9 cellular contexts compared by ENCODE assay signal in the genomic region with DNA sequence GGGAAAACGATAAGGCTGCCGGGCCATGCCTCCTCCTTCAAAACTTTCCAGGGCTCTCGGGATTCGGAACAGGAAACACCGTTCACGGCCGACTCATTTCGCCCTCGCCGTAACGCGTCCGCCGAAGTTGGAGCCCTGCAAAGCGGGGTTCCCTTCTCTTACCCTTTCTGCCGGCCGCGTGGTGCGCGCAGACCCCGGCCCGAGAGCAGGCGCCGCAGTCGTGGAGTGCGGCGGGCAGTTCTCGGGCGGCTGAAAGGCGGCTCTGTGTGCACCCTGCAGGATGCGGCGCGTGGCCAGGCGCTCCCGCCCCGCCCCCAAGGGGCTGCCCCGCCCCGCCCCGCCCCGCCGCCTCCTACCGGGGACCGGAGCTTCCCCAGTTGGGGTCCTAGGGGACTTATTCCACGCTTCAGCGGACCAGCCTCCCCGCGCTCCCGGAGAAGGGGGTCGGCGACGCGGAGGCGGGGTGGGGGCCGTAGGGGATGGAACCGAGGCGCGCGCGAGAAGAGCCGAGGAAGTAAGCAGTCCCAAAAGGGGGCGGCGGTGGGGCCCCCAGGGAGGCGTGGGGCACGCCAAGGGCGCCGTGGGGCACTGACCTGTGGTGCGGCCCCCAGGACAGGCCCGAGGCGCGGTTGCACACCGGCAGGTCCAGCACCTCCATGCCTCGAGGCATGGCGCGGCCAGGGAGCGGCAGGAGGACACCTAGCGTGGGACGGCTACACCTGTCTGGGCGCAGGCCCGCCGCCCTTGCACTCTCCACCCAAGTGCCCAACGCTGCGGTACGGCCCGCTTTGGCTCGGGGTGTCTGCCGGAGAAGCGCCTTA. TPM values are rescaled to one million over a fixed set of nuclear protein-coding genes. Genes with fewer than 3 reads are reported as not detected.
DNase-seq lines count a peak whose midpoint lies in the region; ATAC-seq, FAIRE-seq and TF ChIP-seq lines count a peak whose summit lies in the region.
"Had no signal": no experiment of that assay in that cellular context is flagged by ENCODE, and none has a peak within 500 bp of the region (broad histone marks: within the 10 kb centered on the region; RNA-seq: fewer than 3 reads in every experiment).

A gene (minus strand): TSS at position 268 of the 821 bp plus-strand sequence. CDS start 241 bp downstream, at position 27.

- peaks cover 3% of the 10 kb centered on the region for H3K36me3 Mint-ChIP-seq in astrocyte (ENCODE audit: low read depth, unreplicated experiment)

- peak within 1 kb of the TSS; percentile 78 for H2AFZ ChIP-seq in astrocyte (ENCODE audit: low read depth, low read length)

- peak within 1 kb of the TSS; percentile 83 for H3K4me3 Mint-ChIP-seq in astrocyte (ENCODE audit: unreplicated experiment)

- H3K4me2 ChIP-seq in astrocyte (ENCODE audit: low read length) = peak within 1 kb of the TSS; percentile 88

- no peaks in the 10 kb centered on the region for H3K36me3 ChIP-seq in astrocyte (ENCODE audit: insufficient read depth, low read length)
- H3K36me3 ChIP-seq in iPS-20b (ENCODE audit: insufficient read depth, low read depth, low read length) = no peaks in the 10 kb centered on the region
- H3K36me3 ChIP-seq in spleen = no peaks in the 10 kb centered on the region

- H3K27ac ChIP-seq in astrocyte (ENCODE audit: low read depth, low read length) (no peak within 1 kb of the TSS), iPS-20b (ENCODE audit: low read length) (no peak within 1 kb of the TSS), spleen (peak within 1 kb of the TSS in 7 of 8 donors; percentile 10 to 82 (median 66))

- H3K4me3 ChIP-seq in astrocyte (ENCODE audit: insufficient read depth, low read depth, low read length) (peak within 1 kb of the TSS; percentile 66), iPS-20b (ENCODE audit: low read length) (peak within 1 kb of the TSS; percentile 74), spleen (peak within 1 kb of the TSS; percentile 51 to 87 (median 71))

- H3K27ac Mint-ChIP-seq in astrocyte (ENCODE audit: unreplicated experiment) = peak within 1 kb of the TSS; percentile 51

- intact Hi-C loops in spleen (cut with DNase I; ENCODE audit: low total_unique reads) = no loop called here

- in situ Hi-C loops in SK-MEL-5 (cut with HindIII; ENCODE audit: low pct_unique_long_range_greater_than_20kb, low sequenced_read_pairs) = no loop called here

- DNase-seq in DMS 273 treated with DMSO at 0.1 percent for 48 hours (lab: John Stamatoyannopoulos, UW) (peak; percentile 26), SK-MEL-5 (ENCODE audit: low read depth, low spot score) (peak; percentile 52), astrocyte (ENCODE audit: low read depth) (no peak), spleen (peak; percentile 89)

- no peaks in the 10 kb centered on the region for H3K79me2 ChIP-seq in astrocyte (ENCODE audit: insufficient read depth, low read length)

- peaks cover 5% of the 10 kb centered on the region for H4K20me1 ChIP-seq in astrocyte (ENCODE audit: insufficient read depth, low read length)

- ATAC-seq in GM19452 (IDR thresholded peaks at IDR 0.05; ENCODE audit: unreplicated experiment) = peak; percentile 52
- ATAC-seq in HG03521 (IDR thresholded peaks at IDR 0.05; ENCODE audit: unreplicated experiment) = peak; percentile 55
- no peak for ATAC-seq in GM18519 (IDR thresholded peaks at IDR 0.05; ENCODE audit: low FRiP score, unreplicated experiment)

- H3K9ac ChIP-seq in astrocyte (ENCODE audit: low read length) = peak within 1 kb of the TSS; percentile 45
- peak within 1 kb of the TSS; percentile 61; the same call in 1 of the 2 replicates for H3K9ac ChIP-seq in iPS-20b (ENCODE audit: low read depth, low read length)

- H3K4me1 ChIP-seq in astrocyte (ENCODE audit: insufficient read depth, low read length) (peaks cover 9% of the 10 kb centered on the region), iPS-20b (ENCODE audit: insufficient read depth, low read length) (peaks cover 3% of the 10 kb centered on the region; the same call in 1 of the 2 replicates), spleen (peaks cover 12 to 55% (median 31%) of the 10 kb centered on the region in 6 donors)

- TF ChIP-seq CTCF in astrocyte (IDR thresholded peaks at IDR 0.05; ENCODE audit: insufficient read depth, low read depth, low read length) = no peak
- peak in 2 of 11 experiments; percentile 20 to 24 for TF ChIP-seq CTCF in spleen (IDR thresholded peaks at IDR 0.05 in 8 of 11, conservative IDR thresholded peaks at IDR 0.05 in 3 of 11)

- no peaks in the 10 kb centered on the region for H3K9me3 ChIP-seq in astrocyte (ENCODE audit: insufficient read depth, low read depth, low read length)
- H3K9me3 ChIP-seq in iPS-20b (ENCODE audit: insufficient read depth, low read depth, low read length) = no peaks in the 10 kb centered on the region; the same call in 1 of the 2 replicates
- H3K9me3 ChIP-seq in spleen = no peaks in the 10 kb centered on the region

- no peak for TF ChIP-seq POLR2A in spleen (IDR thresholded peaks at IDR 0.05)

- H3K4me1 Mint-ChIP-seq in astrocyte (ENCODE audit: low read depth, unreplicated experiment) = peaks cover 3% of the 10 kb centered on the region

- no peak for FAIRE-seq in astrocyte (lab: Jason Lieb, UNC)
- FAIRE-seq: endometrium had no signal

- H3K9me3 Mint-ChIP-seq in astrocyte (ENCODE audit: unreplicated experiment) = peaks cover 6% of the 10 kb centered on the region

- WGBS in spleen, 5 donors = 0 to 1% (median 1%) methylated on average over 34 to 87 of the region's 87 CpGs

- H3K27me3 Mint-ChIP-seq in astrocyte (ENCODE audit: low read depth, unreplicated experiment) = peaks cover 56% of the 10 kb centered on the region

- H3K27me3 ChIP-seq in astrocyte (ENCODE audit: insufficient read depth, low read length) (peaks cover 35% of the 10 kb centered on the region), iPS-20b (ENCODE audit: insufficient read depth, low read length) (peaks cover 80% of the 10 kb centered on the region), spleen (replicated peaks in 1 of 7) (peaks cover 0 to 52% (median 19%) of the 10 kb centered on the region in 7 donors)

RNA-seq across cellular contexts. Expression of the gene that starts here (rescaled TPM):
- 18.1 and 19.3 TPM in 2 replicates for total RNA-seq in SK-MEL-5 (2014; rRNA removed; shearing (Covaris generic))
- 9.3 and 13.0 TPM in 2 replicates for polyA plus RNA-seq in SK-MEL-5 (2015; cell fraction: cytosol; rRNA removed)
- 40.9 and 68.5 TPM in 2 replicates for polyA plus RNA-seq in SK-MEL-5 (2015; cell fraction: nucleus; rRNA removed)
- total RNA-seq in astrocyte = 1.4 and 1.6 TPM in 2 replicates
- 10 to 100 TPM; 13.1 to 24.8 (median 16.6) TPM for total RNA-seq in spleen
- 10 to 100 TPM; 19.0 to 32.8 (median 27.4) TPM for polyA plus RNA-seq in spleen

Comparison
In these comparisons a context has a peak if more than half of its experiments do, and no peak if none do; other contexts are left out.
1. H3K27ac ChIP-seq: peak in spleen (7 of 8); none in astrocyte (single experiment) and iPS-20b (single experiment).
2. Peak in every context shown above with its lines, with median percentiles within 50 percentile points of each other: H3K4me3 ChIP-seq.